In genomic region chr3:59391131-59391530, GRCh38 we compare ENCODE assay signal across 18 cellular contexts.
DNase-seq lines count a peak whose midpoint lies in the region; ATAC-seq and TF ChIP-seq lines count a peak whose summit lies in the region.
"Had no signal": no experiment of that assay in that cellular context is flagged by ENCODE, and none has a peak within 500 bp of the region (broad histone marks: within the 10 kb centered on the region; RNA-seq: fewer than 3 reads in every experiment).

No MANE protein-coding gene starts in this region.

- peaks cover 7% of the 10 kb centered on the region for H3K27me3 Mint-ChIP-seq in H9 (ENCODE audit: low read depth)
- H3K27me3 Mint-ChIP-seq: B cell; CD4-positive, alpha-beta T cell had no signal

- TF ChIP-seq POLR2A in thyroid gland (IDR thresholded peaks at IDR 0.05): no peak

- H3K9ac ChIP-seq in mesenchymal stem cell (ENCODE audit: low read length) (no peak overlapping the region), H9 (ENCODE audit: extremely low read depth, insufficient read length, low read length) (no peak overlapping the region)
- H3K9ac ChIP-seq: BLaER1 treated with 17β-estradiol and CSF1 and Interleukin-3, amounts not matched to agents 10 nM and 100 nM had no signal

- peak overlapping the region; percentile 61 for H2BK120ac ChIP-seq in mesenchymal stem cell (ENCODE audit: low read depth, low read length)
- no peak overlapping the region for H2BK120ac ChIP-seq in H9 (ENCODE audit: low read depth, low read length, poor library complexity, severe bottlenecking)

- H4K5ac ChIP-seq in H9 (ENCODE audit: insufficient read length, low read depth, low read length): no peak overlapping the region

- H3K4me3 ChIP-seq in mesenchymal stem cell (ENCODE audit: insufficient read depth in 1 of 2, low read depth in 1 of 2, low read length in 2 of 2) (no peak overlapping the region), thyroid gland (replicated peaks in 1 of 3) (no peak overlapping the region)
- H3K4me3 ChIP-seq: A549; BLaER1 treated with 17β-estradiol and CSF1 and Interleukin-3, amounts not matched to agents 10 nM and 100 nM had no signal

- H3K9me3 ChIP-seq in mesenchymal stem cell (ENCODE audit: control insufficient read depth, low read length): no peaks in the 10 kb centered on the region
- H3K9me3 ChIP-seq in thyroid gland: no peaks in the 10 kb centered on the region
- no peaks in the 10 kb centered on the region for H3K9me3 ChIP-seq in H9 (ENCODE audit: control insufficient read depth, low read depth, low read length)
- H3K9me3 ChIP-seq: A549, Caco-2 had no signal

- H2AFZ ChIP-seq in mesenchymal stem cell (ENCODE audit: low read depth, low read length): no peak overlapping the region
- H2AFZ ChIP-seq in H9 (ENCODE audit: low read length): no peak overlapping the region

- H3K4me1 ChIP-seq in mesenchymal stem cell (ENCODE audit: control insufficient read depth, insufficient read depth, low read depth, low read length) (no peaks in the 10 kb centered on the region), thyroid gland (peaks cover 0 to 9% of the 10 kb centered on the region in 2 donors), H9 (ENCODE audit: insufficient read depth, low read length) (no peaks in the 10 kb centered on the region)
- H3K4me1 ChIP-seq: A549, Caco-2 had no signal

- H3K79me1 ChIP-seq in mesenchymal stem cell (replicated peaks; ENCODE audit: low read length, poor library complexity, severe bottlenecking) (no peaks in the 10 kb centered on the region), H9 (ENCODE audit: insufficient read depth, low read depth, low read length, poor library complexity, severe bottlenecking) (no peaks in the 10 kb centered on the region)

- no peak overlapping the region for H3K18ac ChIP-seq in mesenchymal stem cell (ENCODE audit: low read depth in 1 of 2, low read length in 2 of 2)
- H3K18ac ChIP-seq in H9 (ENCODE audit: insufficient read length, low read depth, low read length): no peak overlapping the region

- H3K4ac ChIP-seq in mesenchymal stem cell (ENCODE audit: low read depth in 1 of 2, low read length in 2 of 2) (no peak overlapping the region), H9 (ENCODE audit: low read depth, low read length) (no peak overlapping the region)

- peak; percentile 59 for DNase-seq in DMS53 (lab: John Stamatoyannopoulos, UW)
- no peak for DNase-seq in DMS53 treated with DMSO at 0.1 percent for 48 hours (lab: John Stamatoyannopoulos, UW; ENCODE audit: unreplicated experiment)
- peak; percentile 47 for DNase-seq in DMS79 (lab: John Stamatoyannopoulos, UW)
- DNase-seq in mesenchymal stem cell: no peak
- DNase-seq in thyroid gland: peak; percentile 53 to 63
- no peak for DNase-seq in H9
- DNase-seq: AML-193; Caco-2; Calu3; CD4-positive, alpha-beta T cell; CD8-positive, alpha-beta T cell; GF-D8 had no signal

- peaks cover 9 to 12% of the 10 kb centered on the region in 2 experiments for H3K9me3 Mint-ChIP-seq in H9
- H3K9me3 Mint-ChIP-seq: CD4-positive, alpha-beta T cell; CD8-positive, alpha-beta T cell had no signal

- H2BK5ac ChIP-seq in mesenchymal stem cell (ENCODE audit: low read depth, low read length, poor library complexity, severe bottlenecking) (no peak overlapping the region), H9 (ENCODE audit: insufficient read length, low read length) (no peak overlapping the region)

- H3K27me3 ChIP-seq in mesenchymal stem cell (ENCODE audit: control insufficient read depth in 1 of 2, insufficient read depth in 1 of 2, low read length in 2 of 2): peaks cover 0 to 2% of the 10 kb centered on the region in 2 experiments
- no peaks in the 10 kb centered on the region for H3K27me3 ChIP-seq in thyroid gland
- no peaks in the 10 kb centered on the region for H3K27me3 ChIP-seq in H9 (ENCODE audit: insufficient read depth, low read length)
- H3K27me3 ChIP-seq: BLaER1 treated with 17β-estradiol and CSF1 and Interleukin-3, amounts not matched to agents 10 nM and 100 nM had no signal

- H3K36me3 ChIP-seq in mesenchymal stem cell (ENCODE audit: control insufficient read depth in 1 of 2, insufficient read depth in 2 of 2, low read depth in 1 of 2, low read length in 2 of 2): no peaks in the 10 kb centered on the region
- H3K36me3 ChIP-seq in thyroid gland: no peaks in the 10 kb centered on the region
- H3K36me3 ChIP-seq: BLaER1 treated with 17β-estradiol and CSF1 and Interleukin-3, amounts not matched to agents 10 nM and 100 nM had no signal

- H3K4me1 Mint-ChIP-seq in H9: no peaks in the 10 kb centered on the region

- H3K14ac ChIP-seq in mesenchymal stem cell (ENCODE audit: low read length in 2 of 2) (no peak overlapping the region), H9 (ENCODE audit: insufficient read depth, low read length) (no peak overlapping the region)

- no peak overlapping the region for H3K4me3 Mint-ChIP-seq in H9
- H3K4me3 Mint-ChIP-seq: B cell; CD4-positive, alpha-beta T cell; CD8-positive, alpha-beta T cell had no signal

- no peak overlapping the region for H3K27ac Mint-ChIP-seq in H9
- H3K27ac Mint-ChIP-seq: B cell; CD4-positive, alpha-beta T cell; CD8-positive, alpha-beta T cell had no signal

- ATAC-seq in GM21619 (IDR thresholded peaks at IDR 0.05; ENCODE audit: unreplicated experiment): no peak
- ATAC-seq: A549; CD8-positive, alpha-beta T cell had no signal

- intact Hi-C loops in thyroid gland (cut with DNase I): no loop called here

- H4K20me1 ChIP-seq in H9 (ENCODE audit: control insufficient read depth, insufficient read depth, insufficient read length): no peaks in the 10 kb centered on the region
- H4K20me1 ChIP-seq: BLaER1 treated with 17β-estradiol and CSF1 and Interleukin-3, amounts not matched to agents 10 nM and 100 nM had no signal

- TF ChIP-seq CTCF in thyroid gland (IDR thresholded peaks at IDR 0.05) (no peak), H9 (conservative IDR thresholded peaks at IDR 0.05) (no peak)

- H2BK20ac ChIP-seq in H9 (ENCODE audit: low read depth, low read length, poor library complexity, severe bottlenecking): no peak overlapping the region

- H3K27ac ChIP-seq in mesenchymal stem cell (ENCODE audit: low read length, poor library complexity, severe bottlenecking): no peak overlapping the region
- peak overlapping the region in 1 of 3 donors; percentile 9 for H3K27ac ChIP-seq in thyroid gland
- no peak overlapping the region for H3K27ac ChIP-seq in H9 (ENCODE audit: insufficient read length, low read depth, low read length)
- H3K27ac ChIP-seq: 22Rv1; A549; BLaER1 treated with 17β-estradiol and CSF1 and Interleukin-3, amounts not matched to agents 10 nM and 100 nM; C4-2B had no signal

- peaks cover 0 to 6% (median 3%) of the 10 kb centered on the region in 3 experiments; a peak in 3 of 7 replicates for H3K36me3 Mint-ChIP-seq in H9 (ENCODE audit: insufficient read depth in 1 of 3, low read depth in 3 of 3)
- H3K36me3 Mint-ChIP-seq: CD8-positive, alpha-beta T cell had no signal

- H4K8ac ChIP-seq in mesenchymal stem cell (ENCODE audit: low read length): no peak overlapping the region
- H4K8ac ChIP-seq in H9 (replicated peaks; ENCODE audit: insufficient read length, low read depth, low read length): no peak overlapping the region

- H3K23ac ChIP-seq in mesenchymal stem cell (ENCODE audit: low read length in 2 of 2) (no peak overlapping the region), H9 (ENCODE audit: insufficient read length, low read depth, low read length) (no peak overlapping the region)

- no peak overlapping the region for H3K56ac ChIP-seq in H9 (ENCODE audit: insufficient read length, low read depth, low read length)

- H2BK15ac ChIP-seq in mesenchymal stem cell (ENCODE audit: low read depth, poor library complexity, severe bottlenecking) (no peak overlapping the region), H9 (ENCODE audit: low read depth, low read length) (no peak overlapping the region)

- 91% methylated on average over 7 of the region's 7 CpGs for WGBS in mesenchymal stem cell
- 37 to 46% methylated on average over 7 of the region's 7 CpGs for WGBS in thyroid gland, 2 donors
- WGBS in H9 (ENCODE audit: extremely low coverage, insufficient read length, low lambda C conversion rate): no CpG with 5 or more reads among the region's 7 CpGs

- H2AK5ac ChIP-seq in mesenchymal stem cell (ENCODE audit: low read length, severe bottlenecking) (no peak overlapping the region), H9 (ENCODE audit: insufficient read length, low read length) (no peak overlapping the region)

- no peaks in the 10 kb centered on the region for H3K79me2 ChIP-seq in H9 (ENCODE audit: insufficient read depth, low read length)

- no peaks in the 10 kb centered on the region for H3K23me2 ChIP-seq in H9 (ENCODE audit: insufficient read length, low read depth, low read length, poor library complexity, severe bottlenecking)

- H2BK12ac ChIP-seq in mesenchymal stem cell (ENCODE audit: low read length in 2 of 2) (no peak overlapping the region), H9 (ENCODE audit: insufficient read length, low read depth, low read length) (no peak overlapping the region)

- H4K91ac ChIP-seq in mesenchymal stem cell (ENCODE audit: low read length): no peak overlapping the region
- no peak overlapping the region for H4K91ac ChIP-seq in H9 (ENCODE audit: insufficient read length, low read depth, low read length)

- no peak overlapping the region for H3K4me2 ChIP-seq in mesenchymal stem cell (ENCODE audit: low read length, poor library complexity, severe bottlenecking)
- no peak overlapping the region for H3K4me2 ChIP-seq in H9 (ENCODE audit: insufficient read depth, insufficient read length, low read length)
- H3K4me2 ChIP-seq: A549; BLaER1 treated with 17β-estradiol and CSF1 and Interleukin-3, amounts not matched to agents 10 nM and 100 nM had no signal

- no peak overlapping the region for H3T11ph ChIP-seq in H9 (ENCODE audit: low read length)

Comparison
In these comparisons a context has a peak if more than half of its experiments do, and no peak if none do; other contexts are left out.
1. DNase-seq: peak in DMS53 (single experiment), DMS79 (single experiment) and thyroid gland (2 of 2); none in DMS53 treated with DMSO at 0.1 percent for 48 hours (single experiment), mesenchymal stem cell (single experiment) and H9 (single experiment).